ENCODE assay signal across 1 cellular context in the genomic region with DNA sequence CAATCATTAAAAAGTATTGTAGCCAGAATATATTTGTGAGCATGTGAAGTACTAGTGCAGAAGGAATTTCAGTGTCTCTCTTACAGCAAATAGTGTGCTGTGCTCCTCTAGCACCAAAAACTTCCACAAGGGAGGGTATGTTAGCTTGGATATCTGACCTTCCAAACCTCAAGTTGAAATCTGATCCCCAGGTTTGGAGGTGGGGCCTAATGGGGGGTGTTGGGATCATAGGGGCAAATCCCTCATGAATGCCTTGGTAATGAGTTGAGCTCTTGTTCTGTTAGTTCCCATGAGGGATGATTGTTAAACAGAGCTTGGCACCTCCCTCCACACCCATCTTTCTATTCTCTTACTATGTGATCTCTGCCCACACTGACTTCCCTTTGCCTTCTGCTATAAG.
TF ChIP-seq lines count a peak whose summit lies in the region.

No MANE protein-coding gene starts in this region.

TF ChIP-seq in GM23338, 12 proteins besides CTCF, POLR2A, EP300 and RAD21 (continued from another document):
- TF ChIP-seq, protein P1, sequence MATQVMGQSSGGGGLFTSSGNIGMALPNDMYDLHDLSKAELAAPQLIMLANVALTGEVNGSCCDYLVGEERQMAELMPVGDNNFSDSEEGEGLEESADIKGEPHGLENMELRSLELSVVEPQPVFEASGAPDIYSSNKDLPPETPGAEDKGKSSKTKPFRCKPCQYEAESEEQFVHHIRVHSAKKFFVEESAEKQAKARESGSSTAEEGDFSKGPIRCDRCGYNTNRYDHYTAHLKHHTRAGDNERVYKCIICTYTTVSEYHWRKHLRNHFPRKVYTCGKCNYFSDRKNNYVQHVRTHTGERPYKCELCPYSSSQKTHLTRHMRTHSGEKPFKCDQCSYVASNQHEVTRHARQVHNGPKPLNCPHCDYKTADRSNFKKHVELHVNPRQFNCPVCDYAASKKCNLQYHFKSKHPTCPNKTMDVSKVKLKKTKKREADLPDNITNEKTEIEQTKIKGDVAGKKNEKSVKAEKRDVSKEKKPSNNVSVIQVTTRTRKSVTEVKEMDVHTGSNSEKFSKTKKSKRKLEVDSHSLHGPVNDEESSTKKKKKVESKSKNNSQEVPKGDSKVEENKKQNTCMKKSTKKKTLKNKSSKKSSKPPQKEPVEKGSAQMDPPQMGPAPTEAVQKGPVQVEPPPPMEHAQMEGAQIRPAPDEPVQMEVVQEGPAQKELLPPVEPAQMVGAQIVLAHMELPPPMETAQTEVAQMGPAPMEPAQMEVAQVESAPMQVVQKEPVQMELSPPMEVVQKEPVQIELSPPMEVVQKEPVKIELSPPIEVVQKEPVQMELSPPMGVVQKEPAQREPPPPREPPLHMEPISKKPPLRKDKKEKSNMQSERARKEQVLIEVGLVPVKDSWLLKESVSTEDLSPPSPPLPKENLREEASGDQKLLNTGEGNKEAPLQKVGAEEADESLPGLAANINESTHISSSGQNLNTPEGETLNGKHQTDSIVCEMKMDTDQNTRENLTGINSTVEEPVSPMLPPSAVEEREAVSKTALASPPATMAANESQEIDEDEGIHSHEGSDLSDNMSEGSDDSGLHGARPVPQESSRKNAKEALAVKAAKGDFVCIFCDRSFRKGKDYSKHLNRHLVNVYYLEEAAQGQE (IDR thresholded peaks at IDR 0.05; ENCODE audit: unreplicated experiment), result no peak
- TF ChIP-seq EZH2 (IDR thresholded peaks at IDR 0.05; ENCODE audit: low read depth, unreplicated experiment), result no peak
